Comparison of ENCODE assay signal across 1 cellular context in the genomic region with DNA sequence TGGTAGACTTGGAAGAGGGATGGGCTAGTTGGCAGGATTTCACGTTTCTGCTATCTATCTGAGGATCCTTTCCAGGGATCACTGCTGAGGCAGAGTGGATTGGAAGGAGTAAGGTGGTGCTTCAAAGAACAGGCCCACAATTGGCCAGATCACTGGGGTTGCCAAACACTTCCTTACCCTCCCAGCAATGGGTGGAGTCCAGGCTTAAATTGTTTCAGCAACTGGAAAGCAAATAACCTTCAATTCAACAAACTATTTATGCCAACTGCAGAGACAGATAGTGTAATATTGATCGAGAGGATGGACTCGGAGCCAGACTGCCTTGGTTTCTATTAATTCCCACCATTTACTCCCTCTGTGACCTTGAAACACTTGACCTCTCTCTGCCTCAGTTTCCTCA.
TF ChIP-seq lines count a peak whose summit lies in the region.

No MANE protein-coding gene starts in this region.

TF ChIP-seq in H1, 55 proteins besides CTCF, POLR2A, EP300 and RAD21:
- TF ChIP-seq CEBPB (IDR thresholded peaks at IDR 0.05; ENCODE audit: low read depth, low read length) (no peak), SRF (IDR thresholded peaks at IDR 0.05; ENCODE audit: low read depth, low read length) (no peak), JUND (IDR thresholded peaks at IDR 0.05; ENCODE audit: low read length) (no peak), KDM4A (IDR thresholded peaks at IDR 0.05; ENCODE audit: low read depth, low read length, severe bottlenecking) (no peak), TAF1 (IDR thresholded peaks at IDR 0.05; ENCODE audit: low read depth, low read length) (no peak), POLR2AphosphoS5 (IDR thresholded peaks at IDR 0.05; ENCODE audit: low read depth, low read length) (no peak), SIRT6 (IDR thresholded peaks at IDR 0.05; ENCODE audit: low read length) (no peak), TBP (IDR thresholded peaks at IDR 0.05; ENCODE audit: low read depth, low read length) (no peak), SP1 (IDR thresholded peaks at IDR 0.05; ENCODE audit: low read depth, low read length) (no peak), ASH2L (IDR thresholded peaks at IDR 0.05; ENCODE audit: low read length) (no peak), BRCA1 (IDR thresholded peaks at IDR 0.05; ENCODE audit: low read depth, low read length) (no peak), RXRA (IDR thresholded peaks at IDR 0.05; ENCODE audit: insufficient read depth, low read depth, low read length) (no peak), TAF7 (optimal IDR thresholded peaks at IDR 0.05; ENCODE audit: borderline replicate concordance, low read depth, low read length) (no peak), NANOG (IDR thresholded peaks at IDR 0.05; ENCODE audit: insufficient read depth, low read depth, low read length, poor library complexity, severe bottlenecking) (no peak), TEAD4 (IDR thresholded peaks at IDR 0.05; ENCODE audit: low read depth, low read length) (no peak), POU5F1 (IDR thresholded peaks at IDR 0.05; ENCODE audit: low read depth, low read length) (no peak), SIX5 (IDR thresholded peaks at IDR 0.05; ENCODE audit: low read depth, low read length) (no peak), TCF12 (IDR thresholded peaks at IDR 0.05; ENCODE audit: low read depth, low read length) (no peak)
- TF ChIP-seq, protein P1, sequence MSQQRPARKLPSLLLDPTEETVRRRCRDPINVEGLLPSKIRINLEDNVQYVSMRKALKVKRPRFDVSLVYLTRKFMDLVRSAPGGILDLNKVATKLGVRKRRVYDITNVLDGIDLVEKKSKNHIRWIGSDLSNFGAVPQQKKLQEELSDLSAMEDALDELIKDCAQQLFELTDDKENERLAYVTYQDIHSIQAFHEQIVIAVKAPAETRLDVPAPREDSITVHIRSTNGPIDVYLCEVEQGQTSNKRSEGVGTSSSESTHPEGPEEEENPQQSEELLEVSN (IDR thresholded peaks at IDR 0.05): no peak
- TF ChIP-seq, protein P2, sequence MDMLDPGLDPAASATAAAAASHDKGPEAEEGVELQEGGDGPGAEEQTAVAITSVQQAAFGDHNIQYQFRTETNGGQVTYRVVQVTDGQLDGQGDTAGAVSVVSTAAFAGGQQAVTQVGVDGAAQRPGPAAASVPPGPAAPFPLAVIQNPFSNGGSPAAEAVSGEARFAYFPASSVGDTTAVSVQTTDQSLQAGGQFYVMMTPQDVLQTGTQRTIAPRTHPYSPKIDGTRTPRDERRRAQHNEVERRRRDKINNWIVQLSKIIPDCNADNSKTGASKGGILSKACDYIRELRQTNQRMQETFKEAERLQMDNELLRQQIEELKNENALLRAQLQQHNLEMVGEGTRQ (IDR thresholded peaks at IDR 0.05; ENCODE audit: low read length): no peak
TF ChIP-seq in H1: peak in this region for 0.
